1 cellular context compared by ENCODE assay signal in the genomic region with DNA sequence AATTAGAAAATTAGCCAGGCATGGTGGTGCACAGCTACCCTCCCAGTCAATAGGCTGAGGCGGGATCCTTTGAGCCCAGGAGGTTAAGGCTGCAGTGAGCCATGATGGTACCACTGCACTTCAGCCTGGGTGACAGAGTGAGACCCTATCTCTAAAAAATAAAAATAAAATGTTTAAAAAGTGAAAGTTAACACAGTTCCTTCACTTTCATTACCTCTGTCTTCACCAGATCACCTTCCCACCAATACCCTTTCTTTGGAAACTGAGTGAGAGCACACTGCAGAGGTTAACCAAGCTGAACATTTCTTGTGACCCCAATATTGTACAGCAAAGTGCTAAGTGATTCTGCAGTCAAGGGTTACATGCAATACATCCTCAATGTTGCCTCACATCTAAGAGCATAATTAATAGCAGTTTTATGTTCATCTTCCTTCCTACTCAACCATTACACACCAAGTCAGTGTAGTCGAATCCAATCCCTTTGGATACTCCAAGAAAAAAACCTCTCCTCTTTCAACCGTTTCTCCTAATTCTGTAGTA.
TF ChIP-seq lines count a peak whose summit lies in the region.

No MANE protein-coding gene starts in this region.

TF ChIP-seq in GM12891, 5 proteins besides CTCF, POLR2A, EP300 and RAD21:
- TF ChIP-seq SPI1 (IDR thresholded peaks at IDR 0.05; ENCODE audit: low read depth, low read length) (no peak), TAF1 (IDR thresholded peaks at IDR 0.05; ENCODE audit: low read depth, low read length) (no peak), POLR2AphosphoS5 (IDR thresholded peaks at IDR 0.05; ENCODE audit: low read depth, low read length) (no peak), POU2F2 (IDR thresholded peaks at IDR 0.05; ENCODE audit: low read depth, low read length) (no peak), PAX5 (IDR thresholded peaks at IDR 0.05; ENCODE audit: insufficient read depth, low read length, severe bottlenecking) (no peak)
